8 cellular contexts compared by ENCODE assay signal in the genomic region with DNA sequence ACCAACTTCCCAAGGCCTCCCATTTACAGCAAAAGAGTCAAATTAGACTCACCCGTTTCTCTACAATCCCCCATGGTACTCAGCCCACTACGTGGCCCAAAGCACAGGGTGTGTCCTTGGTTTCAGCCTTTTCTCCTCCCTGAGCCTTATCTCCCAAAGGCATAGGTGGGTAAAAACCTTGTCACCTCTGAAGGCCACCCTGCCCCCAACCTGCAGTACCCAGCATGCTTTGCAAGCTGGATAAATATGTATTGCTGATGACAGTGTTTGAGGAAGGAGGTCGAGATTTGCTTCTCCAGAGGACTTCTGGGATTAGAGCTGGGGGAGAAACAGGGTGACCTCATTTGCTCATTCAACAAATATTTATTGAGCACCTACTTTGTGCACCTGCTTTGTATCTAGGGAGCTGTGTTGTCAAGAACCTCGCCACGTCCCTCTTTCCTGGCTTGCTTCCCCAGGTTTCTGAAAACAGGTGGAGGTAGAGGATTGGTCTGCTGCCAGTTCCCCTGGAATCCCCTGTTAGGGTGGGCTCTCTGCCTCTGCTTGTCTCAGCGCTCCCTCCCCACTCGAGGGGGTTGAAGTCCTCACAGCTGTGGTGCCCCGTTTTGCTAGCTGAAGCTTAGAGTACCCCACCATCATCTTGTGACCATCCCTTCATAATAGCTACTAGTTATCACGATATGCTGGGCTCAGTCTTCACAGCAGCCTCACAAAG. TPM values are rescaled to one million over a fixed set of nuclear protein-coding genes. Genes with fewer than 3 reads are reported as not detected.
DNase-seq lines count a peak whose midpoint lies in the region; ATAC-seq, FAIRE-seq and TF ChIP-seq lines count a peak whose summit lies in the region.

No MANE protein-coding gene starts in this region.

- no peak for DNase-seq in GM06990 (ENCODE audit: extremely low read depth, insufficient read length)
- no peak for DNase-seq in Peyer's patch
- no peak for DNase-seq in epithelial cell of proximal tubule (ENCODE audit: low read depth)
- no peak for DNase-seq in sigmoid colon
- no peak for DNase-seq in AG08396 (ENCODE audit: low spot score)
- DNase-seq in RCC 7860 (ENCODE audit: low spot score) = no peak
- DNase-seq in activated CD4-positive, alpha-beta T cell treated with anti-CD3 and anti-CD28 coated beads, Interleukin-2, amount 50 U/mL, for 48 hours = no peak

- peak overlapping the region; percentile 98 for H3K4me3 ChIP-seq in GM06990 (replicated peaks; ENCODE audit: low read depth, low read length)
- peak overlapping the region in 2 of 4 donors; percentile 22 to 77 for H3K4me3 ChIP-seq in Peyer's patch
- H3K4me3 ChIP-seq in epithelial cell of proximal tubule (ENCODE audit: low read depth, low read length) = peak overlapping the region; percentile 90
- H3K4me3 ChIP-seq in sigmoid colon = no peak overlapping the region

- ATAC-seq in GM21526 (IDR thresholded peaks at IDR 0.05; ENCODE audit: low FRiP score, unreplicated experiment) = no peak

- no peaks in the 10 kb centered on the region for H3K9me3 ChIP-seq in Peyer's patch
- H3K9me3 ChIP-seq in sigmoid colon = no peaks in the 10 kb centered on the region

- TF ChIP-seq POLR2A in Peyer's patch (IDR thresholded peaks at IDR 0.05) (no peak), sigmoid colon (IDR thresholded peaks at IDR 0.05) (no peak)

- no peak for TF ChIP-seq CTCF in GM06990 (IDR thresholded peaks at IDR 0.05; ENCODE audit: insufficient read depth, low read length, poor library complexity, severe bottlenecking)
- TF ChIP-seq CTCF in Peyer's patch (IDR thresholded peaks at IDR 0.05) = no peak
- TF ChIP-seq CTCF in epithelial cell of proximal tubule (conservative IDR thresholded peaks at IDR 0.05; ENCODE audit: low read depth, low read length) = no peak
- no peak for TF ChIP-seq CTCF in sigmoid colon (IDR thresholded peaks at IDR 0.05)

- intact Hi-C loops in sigmoid colon (cut with DNase I) = loop anchor here (5.0 kb wide), 2 partner anchors 49 to 94 kb away; partner anchors contain the start of gene FBXO47

- no peak for FAIRE-seq in RCC 7860 (lab: Jason Lieb, UNC)

- H3K27me3 ChIP-seq in GM06990 (replicated peaks; ENCODE audit: control insufficient read depth, insufficient read depth, low read length) (no peaks in the 10 kb centered on the region), Peyer's patch (no peaks in the 10 kb centered on the region), sigmoid colon (no peaks in the 10 kb centered on the region)

- H3K27ac ChIP-seq in Peyer's patch = peak overlapping the region; percentile 89 to 99 (median 98)
- H3K27ac ChIP-seq in sigmoid colon = peak overlapping the region; percentile 95 to 99 (median 97)

- peaks cover 14% of the 10 kb centered on the region for H3K36me3 ChIP-seq in GM06990 (ENCODE audit: control insufficient read depth, insufficient read depth, low read length)
- peaks cover 0 to 11% (median 0%) of the 10 kb centered on the region in 3 donors for H3K36me3 ChIP-seq in Peyer's patch
- H3K36me3 ChIP-seq in sigmoid colon = no peaks in the 10 kb centered on the region

- WGBS in sigmoid colon, 2 donors = 27 to 48% methylated on average over 9 of the region's 9 CpGs

- H3K4me1 ChIP-seq in Peyer's patch = peaks cover 0 to 68% (median 50%) of the 10 kb centered on the region in 4 donors
- H3K4me1 ChIP-seq in sigmoid colon = peaks cover 0 to 84% (median 69%) of the 10 kb centered on the region in 4 donors

- no peak for TF ChIP-seq EP300 in sigmoid colon (IDR thresholded peaks at IDR 0.05)

RNA-seq across cellular contexts. Expression of gene LASP1, which starts 3.0 kb away (rescaled TPM):
- total RNA-seq in Peyer's patch (100 to 1,000 TPM; 166 to 654 (median 590) TPM), epithelial cell of proximal tubule (261 and 308 TPM in 2 replicates), sigmoid colon (10 to 100 TPM; 27.6 to 64.8 (median 42.2) TPM)
- polyA plus RNA-seq in sigmoid colon = 100 to 1,000 TPM; 122 to 205 (median 182) TPM

RNA-seq across cellular contexts. Expression of gene RPL23, which starts 19.3 kb away (rescaled TPM):
- total RNA-seq in Peyer's patch (1,000 to 10,000 TPM in 1 of 4 donors, 100 to 1,000 TPM in 3; 347 to 1,233 (median 540) TPM), epithelial cell of proximal tubule (1,471 and 1,718 TPM in 2 replicates), sigmoid colon (1,000 to 10,000 TPM; 1,692 to 2,841 (median 2,464) TPM)
- polyA plus RNA-seq in sigmoid colon = 1,000 to 10,000 TPM; 2,289 to 3,780 (median 2,728) TPM

RNA-seq across cellular contexts. Expression of gene CWC25, which starts 47.7 kb away (rescaled TPM):
- 100 to 1,000 TPM in 1 of 4 donors, 10 to 100 TPM in 3; 49.4 to 106 (median 56.5) TPM for total RNA-seq in Peyer's patch
- total RNA-seq in epithelial cell of proximal tubule = 9.6 and 13.9 TPM in 2 replicates
- 10 to 100 TPM; 15.6 to 32.4 (median 17.3) TPM for total RNA-seq in sigmoid colon
- polyA plus RNA-seq in sigmoid colon = 10 to 100 TPM; 11.3 to 16.4 (median 11.4) TPM

Comparison
In these comparisons a context has a peak if more than half of its experiments do, and no peak if none do; other contexts are left out.
1. H3K4me3 ChIP-seq: peak in GM06990 (single experiment) and epithelial cell of proximal tubule (single experiment); none in sigmoid colon (0 of 4).